28 cellular contexts compared by ENCODE assay signal in the genomic region with DNA sequence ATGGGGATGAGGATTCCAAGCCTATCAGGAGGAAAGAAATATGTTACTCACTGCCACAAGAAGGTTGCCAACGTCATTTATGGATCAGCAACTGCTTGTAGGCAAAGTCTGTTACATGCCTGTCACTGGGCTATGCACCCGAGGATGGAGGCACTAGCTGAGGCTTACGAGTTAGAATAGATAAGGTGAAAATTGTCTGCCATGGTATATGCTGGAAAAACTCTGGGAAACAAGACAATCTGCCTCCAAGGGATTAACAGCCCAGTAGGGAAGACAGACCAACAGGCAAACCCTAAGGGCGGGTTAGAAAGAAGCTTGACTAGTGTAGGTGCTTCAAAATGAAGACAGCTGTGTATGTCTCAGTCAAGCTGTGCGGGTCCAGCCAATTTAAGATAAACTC.
"Had no signal": no experiment of that assay in that cellular context is flagged by ENCODE, and none has a peak within 500 bp of the region (broad histone marks: within the 10 kb centered on the region; RNA-seq: fewer than 3 reads in every experiment).

No MANE protein-coding gene starts in this region.

- H3K27me3 ChIP-seq: brain microvascular endothelial cell, dorsolateral prefrontal cortex had no signal

- H3K4me1 Mint-ChIP-seq: activated CD4-positive, alpha-beta T cell treated with anti-CD3 and anti-CD28 coated beads, Interleukin-2, amount 10 ng/mL, durations not matched to agents 24 days and 14 days; activated CD8-positive, alpha-beta memory T cell treated with anti-CD3 and anti-CD28 coated beads, Interleukin-2, amount 10 ng/mL, durations not matched to agents 7 days and 5 days; activated naive CD4-positive, alpha-beta T cell treated with anti-CD3 and anti-CD28 coated beads, Interleukin-2, amount 10 ng/mL, durations not matched to agents 7 days and 5 days had no signal

- H3K9me3 Mint-ChIP-seq: activated CD4-positive, alpha-beta memory T cell treated with anti-CD3 and anti-CD28 coated beads for 36 hours; activated CD4-positive, alpha-beta T cell treated with anti-CD3 and anti-CD28 coated beads, Interleukin-2, amount 10 ng/mL, durations not matched to agents 24 days and 14 days; activated naive CD4-positive, alpha-beta T cell treated with anti-CD3 and anti-CD28 coated beads, Interleukin-2, amount 10 ng/mL, durations not matched to agents 7 days and 5 days; activated T-helper 1 cell treated with anti-CD3 and anti-CD28 coated beads, Interleukin-12 subunit alpha, Interleukin-12 subunit beta, Interleukin-2, Interleukin-4 antibody, amounts not matched to agents 30 ng/mL and 10 ng/mL and 1 ng/mL, durations not matched to agents 14 hours and 24 hours and 36 hours; activated T-helper 2 cell treated with anti-CD3 and anti-CD28 coated beads, Interferon-gamma antibody, Interleukin-2, Interleukin-4, amounts not matched to agents 10 μg/mL and 5 μg/mL and 100 μg/mL, durations not matched to agents 14 hours and 24 hours and 36 hours; central memory CD8-positive, alpha-beta T cell; dendritic cell treated with granulocyte-macrophage colony-stimulating factor and Interleukin-4, amounts not matched to agents 40 ng/mL and 50 ng/mL, for 4 days had no signal

- DNase-seq: activated CD4-positive, alpha-beta memory T cell treated with anti-CD3 and anti-CD28 coated beads for 36 hours; activated CD4-positive, alpha-beta T cell treated with anti-CD3 and anti-CD28 coated beads for 36 hours; activated CD4-positive, alpha-beta T cell treated with anti-CD3 and anti-CD28 coated beads, Interleukin-2, amount 10 ng/mL, durations not matched to agents 24 days and 14 days; activated CD4-positive, CD25-positive, alpha-beta regulatory T cell; activated CD4-positive, CD25-positive, alpha-beta regulatory T cell treated with anti-CD3 and anti-CD28 coated beads, Interleukin-2, amount 50 U/mL, for 72 hours; activated CD8-positive, alpha-beta memory T cell treated with anti-CD3 and anti-CD28 coated beads, Interleukin-2, amount 10 ng/mL, durations not matched to agents 7 days and 5 days; activated CD8-positive, alpha-beta memory T cell treated with anti-CD3 and anti-CD28 coated beads, Interleukin-2, amount 50 U/mL, for 4 hours; activated CD8-positive, alpha-beta T cell treated with anti-CD3 and anti-CD28 coated beads, Interleukin-2, amount 10 ng/mL, durations not matched to agents 7 days and 5 days; activated effector memory CD4-positive, alpha-beta T cell treated with anti-CD3 and anti-CD28 coated beads, Interleukin-2, amount 50 U/mL, for 16 hours; activated naive CD4-positive, alpha-beta T cell treated with anti-CD3 and anti-CD28 coated beads, Interleukin-2, amount 10 ng/mL, durations not matched to agents 7 days and 5 days; activated T-cell treated with anti-CD3 and anti-CD28 coated beads, Interleukin-2, amount 50 U/mL, for 1 hour; activated T-cell treated with anti-CD3 and anti-CD28 coated beads, Interleukin-2, amount 50 U/mL, for 48 hours; amniotic stem cell; brain microvascular endothelial cell; dorsolateral prefrontal cortex; effector memory CD4-positive, alpha-beta T cell; foreskin fibroblast; T-helper 1 cell; T-helper 2 cell had no signal

- H3K27ac Mint-ChIP-seq: activated CD4-positive, alpha-beta memory T cell treated with anti-CD3 and anti-CD28 coated beads for 36 hours; activated CD4-positive, alpha-beta T cell treated with anti-CD3 and anti-CD28 coated beads for 36 hours; activated CD4-positive, alpha-beta T cell treated with anti-CD3 and anti-CD28 coated beads, Interleukin-2, amount 10 ng/mL, durations not matched to agents 24 days and 14 days; activated CD8-positive, alpha-beta memory T cell treated with anti-CD3 and anti-CD28 coated beads, Interleukin-2, amount 10 ng/mL, durations not matched to agents 7 days and 5 days; activated CD8-positive, alpha-beta T cell treated with anti-CD3 and anti-CD28 coated beads, Interleukin-2, amount 10 ng/mL, durations not matched to agents 7 days and 5 days; activated naive CD4-positive, alpha-beta T cell treated with anti-CD3 and anti-CD28 coated beads, Interleukin-2, amount 10 ng/mL, durations not matched to agents 7 days and 5 days; activated naive CD8-positive, alpha-beta T cell; activated T-helper 1 cell treated with anti-CD3 and anti-CD28 coated beads, Interleukin-12 subunit alpha, Interleukin-12 subunit beta, Interleukin-2, Interleukin-4 antibody, amounts not matched to agents 30 ng/mL and 10 ng/mL and 1 ng/mL, durations not matched to agents 14 hours and 24 hours and 36 hours; activated T-helper 2 cell treated with anti-CD3 and anti-CD28 coated beads, Interferon-gamma antibody, Interleukin-2, Interleukin-4, amounts not matched to agents 10 μg/mL and 5 μg/mL and 100 μg/mL, durations not matched to agents 14 hours and 24 hours and 36 hours; dendritic cell treated with granulocyte-macrophage colony-stimulating factor and Interleukin-4, amounts not matched to agents 40 ng/mL and 50 ng/mL, for 4 days had no signal

- H3K36me3 Mint-ChIP-seq: activated naive CD8-positive, alpha-beta T cell had no signal

- H3K4me3 Mint-ChIP-seq: activated CD4-positive, alpha-beta memory T cell treated with anti-CD3 and anti-CD28 coated beads for 36 hours; activated CD4-positive, alpha-beta T cell treated with anti-CD3 and anti-CD28 coated beads for 36 hours; activated CD4-positive, alpha-beta T cell treated with anti-CD3 and anti-CD28 coated beads, Interleukin-2, amount 10 ng/mL, durations not matched to agents 24 days and 14 days; activated CD8-positive, alpha-beta memory T cell treated with anti-CD3 and anti-CD28 coated beads, Interleukin-2, amount 10 ng/mL, durations not matched to agents 7 days and 5 days; activated CD8-positive, alpha-beta T cell treated with anti-CD3 and anti-CD28 coated beads, Interleukin-2, amount 10 ng/mL, durations not matched to agents 7 days and 5 days; activated naive CD4-positive, alpha-beta T cell treated with anti-CD3 and anti-CD28 coated beads, Interleukin-2, amount 10 ng/mL, durations not matched to agents 7 days and 5 days; activated naive CD8-positive, alpha-beta T cell; activated T-helper 1 cell treated with anti-CD3 and anti-CD28 coated beads, Interleukin-12 subunit alpha, Interleukin-12 subunit beta, Interleukin-2, Interleukin-4 antibody, amounts not matched to agents 30 ng/mL and 10 ng/mL and 1 ng/mL, durations not matched to agents 14 hours and 24 hours and 36 hours; central memory CD8-positive, alpha-beta T cell; dendritic cell treated with granulocyte-macrophage colony-stimulating factor and Interleukin-4, amounts not matched to agents 40 ng/mL and 50 ng/mL, for 4 days had no signal

- H3K36me3 ChIP-seq: brain microvascular endothelial cell had no signal

- H3K27me3 Mint-ChIP-seq: activated CD4-positive, alpha-beta memory T cell treated with anti-CD3 and anti-CD28 coated beads for 36 hours; activated CD4-positive, alpha-beta T cell treated with anti-CD3 and anti-CD28 coated beads for 36 hours; activated CD4-positive, alpha-beta T cell treated with anti-CD3 and anti-CD28 coated beads, Interleukin-2, amount 10 ng/mL, durations not matched to agents 24 days and 14 days; activated CD8-positive, alpha-beta memory T cell treated with anti-CD3 and anti-CD28 coated beads, Interleukin-2, amount 10 ng/mL, durations not matched to agents 7 days and 5 days; activated naive CD4-positive, alpha-beta T cell treated with anti-CD3 and anti-CD28 coated beads, Interleukin-2, amount 10 ng/mL, durations not matched to agents 7 days and 5 days; activated naive CD8-positive, alpha-beta T cell; central memory CD8-positive, alpha-beta T cell; dendritic cell treated with granulocyte-macrophage colony-stimulating factor and Interleukin-4, amounts not matched to agents 40 ng/mL and 50 ng/mL, for 4 days had no signal

- H3K27ac ChIP-seq: brain microvascular endothelial cell had no signal

- H3K4me3 ChIP-seq: coronary artery, dorsolateral prefrontal cortex had no signal

- FAIRE-seq: astrocyte, bronchial epithelial cell, frontal cortex had no signal
